In genomic region chr5:140711794-140712193, GRCh38 we compare ENCODE assay signal across 8 cellular contexts. TPM values are rescaled to one million over a fixed set of nuclear protein-coding genes. Genes with fewer than 3 reads are reported as not detected.
DNase-seq lines count a peak whose midpoint lies in the region; ATAC-seq and TF ChIP-seq lines count a peak whose summit lies in the region.

No MANE protein-coding gene starts in this region.

- H4K20me1 ChIP-seq in SK-N-SH (ENCODE audit: insufficient read depth), result no peaks in the 10 kb centered on the region

- H3F3A ChIP-seq in SK-N-SH (replicated peaks; ENCODE audit: insufficient read depth), result peaks cover 20% of the 10 kb centered on the region

- peaks cover 18% of the 10 kb centered on the region for H3K4me1 Mint-ChIP-seq in activated B cell treated with CpG ODN at 0.5 μM for 24 hours

- no peak for TF ChIP-seq EP300 in SK-N-SH (IDR thresholded peaks at IDR 0.05; ENCODE audit: borderline replicate concordance in 1 of 2, low read depth in 1 of 2, low read length in 1 of 2)

- H3K36me3 ChIP-seq in SK-N-SH (replicated peaks in 1 of 2; ENCODE audit: control insufficient read depth in 1 of 2, insufficient read depth in 2 of 2, low read length in 1 of 2) (peaks cover 5 to 7% of the 10 kb centered on the region in 2 experiments), iPS-18a (ENCODE audit: control insufficient read depth, low read depth, low read length) (no peaks in the 10 kb centered on the region), skeletal muscle satellite cell (ENCODE audit: insufficient read depth, low read length) (peaks cover 8% of the 10 kb centered on the region)

- WGBS in SK-N-SH (ENCODE audit: low lambda C conversion rate), result 51% methylated on average over 1 of the region's 1 CpG

- no peaks in the 10 kb centered on the region for H3K9me3 ChIP-seq in SK-N-SH
- H3K9me3 ChIP-seq in iPS-18a (ENCODE audit: control insufficient read depth, low read depth, low read length), result no peaks in the 10 kb centered on the region
- H3K9me3 ChIP-seq in skeletal muscle satellite cell (replicated peaks; ENCODE audit: low read length), result no peaks in the 10 kb centered on the region

- H3K79me2 ChIP-seq in SK-N-SH (ENCODE audit: insufficient read depth), result no peaks in the 10 kb centered on the region

- no peaks in the 10 kb centered on the region for H3K9me3 Mint-ChIP-seq in activated B cell treated with CpG ODN at 0.5 μM for 24 hours

- no peak overlapping the region for H3K9ac ChIP-seq in SK-N-SH
- no peak overlapping the region for H3K9ac ChIP-seq in iPS-18a (ENCODE audit: low read length)
- H3K9ac ChIP-seq in skeletal muscle satellite cell (ENCODE audit: low read depth, low read length), result no peak overlapping the region

- no peaks in the 10 kb centered on the region for H3K9me2 ChIP-seq in SK-N-SH

- no peak overlapping the region for H3K4me3 ChIP-seq in SK-N-SH (ENCODE audit: low read depth in 2 of 2, low read length in 1 of 2)
- peak overlapping the region; percentile 76 for H3K4me3 ChIP-seq in iPS-18a (ENCODE audit: low read length)
- no peak overlapping the region for H3K4me3 ChIP-seq in skeletal muscle satellite cell (ENCODE audit: low read length)

- H3K36me3 Mint-ChIP-seq in activated B cell treated with CpG ODN at 0.5 μM for 24 hours (ENCODE audit: low read depth), result peaks cover 16% of the 10 kb centered on the region

- no peak overlapping the region for H3K4me3 Mint-ChIP-seq in activated B cell treated with CpG ODN at 0.5 μM for 24 hours

- H3K27me3 ChIP-seq in SK-N-SH (ENCODE audit: insufficient read depth) (no peaks in the 10 kb centered on the region), iPS-18a (ENCODE audit: control insufficient read depth, insufficient read depth, low read length) (peaks cover 5% of the 10 kb centered on the region), skeletal muscle satellite cell (ENCODE audit: control insufficient read depth, insufficient read depth, low read length) (no peaks in the 10 kb centered on the region)

- H3K4me1 ChIP-seq in SK-N-SH (ENCODE audit: control insufficient read depth in 1 of 2, insufficient read depth in 2 of 2, low read depth in 1 of 2, low read length in 1 of 2) (peaks cover 0 to 3% of the 10 kb centered on the region in 2 experiments; a peak in 1 of 4 replicates), iPS-18a (ENCODE audit: control insufficient read depth, low read depth, low read length) (no peaks in the 10 kb centered on the region), skeletal muscle satellite cell (ENCODE audit: control insufficient read depth, insufficient read depth, low read length) (peaks cover 6% of the 10 kb centered on the region)

- H3K27ac ChIP-seq in SK-N-SH (ENCODE audit: low read depth in 2 of 2, low read length in 1 of 2), result no peak overlapping the region; a peak in 1 of 4 replicates
- no peak overlapping the region for H3K27ac ChIP-seq in iPS-18a (ENCODE audit: low read length)

- intact Hi-C loops in activated B cell treated with CpG ODN at 0.5 μM for 24 hours (cut with micrococcal nuclease), result loop anchor here (1.0 to 10.0 kb wide), 13 partner anchors 11 to 867 kb away; partner anchors contain the start of genes ANKHD1, APBB3, CYSTM1 and EIF4EBP3

- ATAC-seq in SK-N-SH treated with all-trans-retinoic acid at 6 μM for 48 hours (no peak), activated B cell treated with CpG ODN at 0.5 μM for 24 hours (ENCODE audit: low read depth) (no peak), HG03521 (IDR thresholded peaks at IDR 0.05; ENCODE audit: unreplicated experiment) (no peak)

- POLR2A ChIA-PET in SK-N-SH (lab: Yijun Ruan, JAX), result no interaction called here
- POLR2A ChIA-PET in activated B cell treated with CpG ODN at 0.5 μM for 24 hours (lab: Charles Lee), result interaction anchor here (0.9 to 3.1 kb wide), 7 partner anchors 9 to 609 kb away, joined by 3 to 28 read pairs (median 14); partner anchors contain the start of genes ANKHD1, HARS1, HARS2 and IK

- TF ChIP-seq CTCF in SK-N-SH (IDR thresholded peaks at IDR 0.05) (no peak), activated B cell treated with CpG ODN at 0.5 μM for 24 hours (IDR thresholded peaks at IDR 0.05) (no peak)

- no peak overlapping the region for H2AFZ ChIP-seq in SK-N-SH (ENCODE audit: low read depth)

- H3K4me2 ChIP-seq in SK-N-SH (0 out of 2 replicates have a peak overlapping the region, but pooled peaks have one; percentile 39), skeletal muscle satellite cell (ENCODE audit: low read length) (peak overlapping the region; percentile 7)

- CTCF ChIA-PET in SK-N-SH (lab: Yijun Ruan, JAX), result interaction anchor here (1.6 to 1.9 kb wide), 2 partner anchors 339 to 360 kb away, joined by 3 to 4 read pairs; no protein-coding TSS in a partner anchor
- CTCF ChIA-PET in activated B cell treated with CpG ODN at 0.5 μM for 24 hours (lab: Charles Lee), result interaction anchor here (1.1 to 1.2 kb wide), 2 partner anchors 12 to 64 kb away, joined by 3 to 4 read pairs; partner anchors contain the start of genes IK, NDUFA2 and ZMAT2

- no peak for DNase-seq in SK-N-SH
- no peak for DNase-seq in activated B cell treated with CpG ODN at 0.5 μM for 24 hours
- DNase-seq in NCI-H748 treated with DMSO at 0.1 percent for 48 hours (lab: John Stamatoyannopoulos, UW), result no peak
- DNase-seq in HT-29 (ENCODE audit: low spot score), result no peak

- H3K27ac Mint-ChIP-seq in activated B cell treated with CpG ODN at 0.5 μM for 24 hours, result peak overlapping the region; percentile 35

- no peak for TF ChIP-seq RAD21 in SK-N-SH (IDR thresholded peaks at IDR 0.05; ENCODE audit: low read length)

- peaks cover 3% of the 10 kb centered on the region for H3K27me3 Mint-ChIP-seq in activated B cell treated with CpG ODN at 0.5 μM for 24 hours

TF ChIP-seq in SK-N-SH, 30 proteins besides CTCF, POLR2A, EP300 and RAD21 (continues in another document):
- TF ChIP-seq MEF2A (IDR thresholded peaks at IDR 0.05; ENCODE audit: borderline replicate concordance, low read depth) (no peak), FOXM1 (IDR thresholded peaks at IDR 0.05; ENCODE audit: low read depth) (no peak), IRF3 (IDR thresholded peaks at IDR 0.05; ENCODE audit: low read depth, low read length) (no peak), TEAD4 (IDR thresholded peaks at IDR 0.05; ENCODE audit: borderline replicate concordance, insufficient read depth) (no peak)

TF ChIP-seq in SK-N-SH treated with all-trans-retinoic acid at 6 μM for 48 hours, 23 proteins besides CTCF, POLR2A, EP300 and RAD21 (continues in another document):
- TF ChIP-seq ARNTL (CRISPR knock-in tag; IDR thresholded peaks at IDR 0.05; ENCODE audit: borderline replicate concordance, low read depth), result no peak
- no peak for TF ChIP-seq CREB5 (CRISPR knock-in tag; IDR thresholded peaks at IDR 0.05; ENCODE audit: low read depth)
- no peak for TF ChIP-seq GLIS3 (CRISPR knock-in tag; IDR thresholded peaks at IDR 0.05)
- no peak for TF ChIP-seq ISL1 (CRISPR knock-in tag; IDR thresholded peaks at IDR 0.05)
- no peak for TF ChIP-seq ZNF8 (CRISPR knock-in tag; IDR thresholded peaks at IDR 0.05)

RNA-seq across cellular contexts. Expression of gene ZMAT2, which starts 11.5 kb away (rescaled TPM):
- 30.9 and 42.2 TPM in 2 replicates for polyA plus RNA-seq in SK-N-SH (2012; rRNA removed)
- polyA plus RNA-seq in SK-N-SH (2012; cell fraction: cytosol; rRNA removed), result 44.7 and 64.1 TPM in 2 replicates
- 20.7 and 38.8 TPM in 2 replicates for polyA plus RNA-seq in SK-N-SH (2012; cell fraction: nucleus; rRNA removed)
- total RNA-seq in activated B cell treated with CpG ODN at 0.5 μM for 24 hours, result 67.8 and 70.2 TPM in 2 replicates
- 32.1 and 33.0 TPM in 2 replicates for total RNA-seq in skeletal muscle satellite cell (2012; rRNA removed)
- 26.8 and 29.3 TPM in 2 replicates for total RNA-seq in HT-29 (2014; rRNA removed; shearing (Covaris generic))

RNA-seq across cellular contexts. Expression of gene HARS2, which starts 20.5 kb away (rescaled TPM):
- 40.8 and 54.5 TPM in 2 replicates for polyA plus RNA-seq in SK-N-SH (2012; rRNA removed)
- 42.4 and 45.4 TPM in 2 replicates for polyA plus RNA-seq in SK-N-SH (2012; cell fraction: cytosol; rRNA removed)
- polyA plus RNA-seq in SK-N-SH (2012; cell fraction: nucleus; rRNA removed), result 66.0 and 97.8 TPM in 2 replicates
- 45.7 and 48.5 TPM in 2 replicates for total RNA-seq in activated B cell treated with CpG ODN at 0.5 μM for 24 hours
- total RNA-seq in skeletal muscle satellite cell (2012; rRNA removed), result 25.1 and 26.9 TPM in 2 replicates
- total RNA-seq in HT-29 (2014; rRNA removed; shearing (Covaris generic)), result 20.4 and 24.0 TPM in 2 replicates

RNA-seq across cellular contexts. Expression of gene HARS1, which starts 20.6 kb away (rescaled TPM):
- polyA plus RNA-seq in SK-N-SH (2012; rRNA removed), result 124 and 135 TPM in 2 replicates
- polyA plus RNA-seq in SK-N-SH (2012; cell fraction: cytosol; rRNA removed), result 121 and 127 TPM in 2 replicates
- polyA plus RNA-seq in SK-N-SH (2012; cell fraction: nucleus; rRNA removed), result 148 and 210 TPM in 2 replicates
- 78.2 and 84.0 TPM in 2 replicates for total RNA-seq in activated B cell treated with CpG ODN at 0.5 μM for 24 hours
- total RNA-seq in skeletal muscle satellite cell (2012; rRNA removed), result 56.3 and 56.8 TPM in 2 replicates
- 70.2 and 70.8 TPM in 2 replicates for total RNA-seq in HT-29 (2014; rRNA removed; shearing (Covaris generic))

RNA-seq across cellular contexts. Expression of gene DND1, which starts 38.4 kb away (rescaled TPM):
- 1.2 and 2.1 TPM in 2 replicates for polyA plus RNA-seq in SK-N-SH (2012; rRNA removed)
- polyA plus RNA-seq in SK-N-SH (2012; cell fraction: cytosol; rRNA removed), result 0.30 and 0.52 TPM in 2 replicates
- 12.2 and 14.4 TPM in 2 replicates for polyA plus RNA-seq in SK-N-SH (2012; cell fraction: nucleus; rRNA removed)
- total RNA-seq in activated B cell treated with CpG ODN at 0.5 μM for 24 hours, result 2.6 and 3.4 TPM in 2 replicates
- 0.22 and 0.76 TPM in 2 replicates for total RNA-seq in skeletal muscle satellite cell (2012; rRNA removed)
- 2.7 and 2.9 TPM in 2 replicates for total RNA-seq in HT-29 (2014; rRNA removed; shearing (Covaris generic))

RNA-seq across cellular contexts. Expression of gene WDR55, which starts 47.1 kb away (rescaled TPM):
- 28.3 and 32.7 TPM in 2 replicates for polyA plus RNA-seq in SK-N-SH (2012; rRNA removed)
- 13.6 and 18.0 TPM in 2 replicates for polyA plus RNA-seq in SK-N-SH (2012; cell fraction: cytosol; rRNA removed)
- 78.7 and 109 TPM in 2 replicates for polyA plus RNA-seq in SK-N-SH (2012; cell fraction: nucleus; rRNA removed)
- total RNA-seq in activated B cell treated with CpG ODN at 0.5 μM for 24 hours, result 33.8 and 36.9 TPM in 2 replicates
- total RNA-seq in skeletal muscle satellite cell (2012; rRNA removed), result 26.4 and 31.4 TPM in 2 replicates
- 39.1 and 45.8 TPM in 2 replicates for total RNA-seq in HT-29 (2014; rRNA removed; shearing (Covaris generic))
